1 cellular context compared by ENCODE assay signal in the genomic region with DNA sequence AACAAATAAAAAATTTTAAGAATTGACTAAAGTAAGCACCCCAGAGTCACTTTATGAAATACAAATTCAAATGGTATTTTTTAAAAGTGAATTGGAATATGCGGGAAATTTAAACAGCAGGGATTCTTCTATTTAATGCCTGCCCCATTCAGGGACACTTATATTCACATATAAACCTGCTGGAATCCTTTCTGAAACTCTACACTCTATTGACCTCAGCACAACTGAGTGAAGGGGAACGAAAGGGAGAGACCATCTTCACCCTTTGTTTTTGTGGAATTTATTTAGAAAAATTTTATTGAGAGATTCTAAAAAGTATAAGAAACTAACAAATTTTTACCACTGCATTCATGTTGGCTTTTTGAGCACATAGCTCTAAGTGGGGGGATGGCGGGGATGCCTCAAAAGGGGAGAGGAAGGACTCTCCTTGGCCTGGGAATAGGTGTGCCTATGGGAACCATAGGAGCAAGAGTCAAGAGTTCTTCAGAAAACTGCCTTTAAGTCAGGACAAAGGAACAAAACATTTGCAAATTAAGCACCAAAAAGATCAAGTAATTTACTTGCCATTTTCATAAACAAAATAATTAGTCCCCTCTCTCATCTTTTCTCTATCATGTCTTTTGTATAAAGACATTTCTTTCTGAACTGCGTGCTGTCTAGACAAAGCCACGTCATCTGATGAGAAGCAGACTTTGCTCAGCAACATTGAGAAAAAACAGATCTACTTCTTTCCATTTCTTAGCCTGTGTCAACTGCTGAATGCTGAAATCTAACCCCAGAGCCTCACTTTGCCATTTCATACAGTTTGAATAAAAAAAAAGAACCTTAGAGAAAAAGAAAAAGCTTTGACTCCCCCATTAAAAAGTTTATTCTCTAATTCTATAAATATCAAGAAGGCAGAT.
TF ChIP-seq lines count a peak whose summit lies in the region.

No MANE protein-coding gene starts in this region.

TF ChIP-seq in SK-N-SH treated with all-trans-retinoic acid at 6 μM for 48 hours, 23 proteins besides CTCF, POLR2A, EP300 and RAD21 (continued from another document):
- TF ChIP-seq, protein P1, sequence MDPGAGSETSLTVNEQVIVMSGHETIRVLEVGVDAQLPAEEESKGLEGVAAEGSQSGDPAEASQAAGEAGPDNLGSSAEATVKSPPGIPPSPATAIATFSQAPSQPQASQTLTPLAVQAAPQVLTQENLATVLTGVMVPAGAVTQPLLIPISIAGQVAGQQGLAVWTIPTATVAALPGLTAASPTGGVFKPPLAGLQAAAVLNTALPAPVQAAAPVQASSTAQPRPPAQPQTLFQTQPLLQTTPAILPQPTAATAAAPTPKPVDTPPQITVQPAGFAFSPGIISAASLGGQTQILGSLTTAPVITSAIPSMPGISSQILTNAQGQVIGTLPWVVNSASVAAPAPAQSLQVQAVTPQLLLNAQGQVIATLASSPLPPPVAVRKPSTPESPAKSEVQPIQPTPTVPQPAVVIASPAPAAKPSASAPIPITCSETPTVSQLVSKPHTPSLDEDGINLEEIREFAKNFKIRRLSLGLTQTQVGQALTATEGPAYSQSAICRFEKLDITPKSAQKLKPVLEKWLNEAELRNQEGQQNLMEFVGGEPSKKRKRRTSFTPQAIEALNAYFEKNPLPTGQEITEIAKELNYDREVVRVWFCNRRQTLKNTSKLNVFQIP (CRISPR knock-in tag; IDR thresholded peaks at IDR 0.05; ENCODE audit: borderline replicate concordance, low read depth): no peak
- TF ChIP-seq, protein P2, sequence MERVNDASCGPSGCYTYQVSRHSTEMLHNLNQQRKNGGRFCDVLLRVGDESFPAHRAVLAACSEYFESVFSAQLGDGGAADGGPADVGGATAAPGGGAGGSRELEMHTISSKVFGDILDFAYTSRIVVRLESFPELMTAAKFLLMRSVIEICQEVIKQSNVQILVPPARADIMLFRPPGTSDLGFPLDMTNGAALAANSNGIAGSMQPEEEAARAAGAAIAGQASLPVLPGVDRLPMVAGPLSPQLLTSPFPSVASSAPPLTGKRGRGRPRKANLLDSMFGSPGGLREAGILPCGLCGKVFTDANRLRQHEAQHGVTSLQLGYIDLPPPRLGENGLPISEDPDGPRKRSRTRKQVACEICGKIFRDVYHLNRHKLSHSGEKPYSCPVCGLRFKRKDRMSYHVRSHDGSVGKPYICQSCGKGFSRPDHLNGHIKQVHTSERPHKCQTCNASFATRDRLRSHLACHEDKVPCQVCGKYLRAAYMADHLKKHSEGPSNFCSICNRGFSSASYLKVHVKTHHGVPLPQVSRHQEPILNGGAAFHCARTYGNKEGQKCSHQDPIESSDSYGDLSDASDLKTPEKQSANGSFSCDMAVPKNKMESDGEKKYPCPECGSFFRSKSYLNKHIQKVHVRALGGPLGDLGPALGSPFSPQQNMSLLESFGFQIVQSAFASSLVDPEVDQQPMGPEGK (CRISPR knock-in tag; IDR thresholded peaks at IDR 0.05; ENCODE audit: borderline replicate concordance): no peak
- TF ChIP-seq GLIS3 (CRISPR knock-in tag; IDR thresholded peaks at IDR 0.05) (no peak), PPARA (CRISPR knock-in tag; IDR thresholded peaks at IDR 0.05; ENCODE audit: borderline replicate concordance) (no peak), TCF4 (CRISPR knock-in tag; IDR thresholded peaks at IDR 0.05; ENCODE audit: borderline replicate concordance) (peak; percentile 56), ZFP3 (CRISPR knock-in tag; IDR thresholded peaks at IDR 0.05) (no peak), ZFP30 (CRISPR knock-in tag; IDR thresholded peaks at IDR 0.05) (no peak), TOX (CRISPR knock-in tag; IDR thresholded peaks at IDR 0.05; ENCODE audit: borderline replicate concordance) (peak; percentile 80)
- TF ChIP-seq, protein P3, sequence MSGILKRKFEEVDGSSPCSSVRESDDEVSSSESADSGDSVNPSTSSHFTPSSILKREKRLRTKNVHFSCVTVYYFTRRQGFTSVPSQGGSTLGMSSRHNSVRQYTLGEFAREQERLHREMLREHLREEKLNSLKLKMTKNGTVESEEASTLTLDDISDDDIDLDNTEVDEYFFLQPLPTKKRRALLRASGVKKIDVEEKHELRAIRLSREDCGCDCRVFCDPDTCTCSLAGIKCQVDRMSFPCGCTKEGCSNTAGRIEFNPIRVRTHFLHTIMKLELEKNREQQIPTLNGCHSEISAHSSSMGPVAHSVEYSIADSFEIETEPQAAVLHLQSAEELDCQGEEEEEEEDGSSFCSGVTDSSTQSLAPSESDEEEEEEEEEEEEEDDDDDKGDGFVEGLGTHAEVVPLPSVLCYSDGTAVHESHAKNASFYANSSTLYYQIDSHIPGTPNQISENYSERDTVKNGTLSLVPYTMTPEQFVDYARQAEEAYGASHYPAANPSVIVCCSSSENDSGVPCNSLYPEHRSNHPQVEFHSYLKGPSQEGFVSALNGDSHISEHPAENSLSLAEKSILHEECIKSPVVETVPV (CRISPR knock-in tag; IDR thresholded peaks at IDR 0.05): no peak
TF ChIP-seq in SK-N-SH treated with all-trans-retinoic acid at 6 μM for 48 hours: peak in this region for 4.
